In genomic region chr2:105924932-105925331, GRCh38 we compare ENCODE assay signal across 23 cellular contexts.
"Had no signal": no experiment of that assay in that cellular context is flagged by ENCODE, and none has a peak within 500 bp of the region (broad histone marks: within the 10 kb centered on the region; RNA-seq: fewer than 3 reads in every experiment).

No MANE protein-coding gene starts in this region.

- DNase-seq: activated CD4-positive, alpha-beta T cell treated with anti-CD3 and anti-CD28 coated beads for 4 hours; activated CD8-positive, alpha-beta T cell treated with anti-CD3 and anti-CD28 coated beads for 36 hours; activated gamma-delta T cell; activated naive CD4-positive, alpha-beta T cell treated with anti-CD3 and anti-CD28 coated beads for 36 hours; activated naive CD8-positive, alpha-beta T cell treated with anti-CD3 and anti-CD28 coated beads for 36 hours; activated T-cell treated with anti-CD3 and anti-CD28 coated beads for 4 hours; activated T-cell treated with anti-CD3 and anti-CD28 coated beads, Interleukin-2, amount 50 U/mL, for 48 hours; anterior cingulate cortex; NCI-H1930; NCI-H2171 treated with DMSO at 0.1 percent for 48 hours; NCI-H226; NCI-H526; NK-92 treated with Interleukin-12 subunit alpha and Interleukin-12 subunit beta, amount 100 ng/mL, for 24 hours; OCI-M1; Right ventricle myocardium superior had no signal

- H3K27me3 Mint-ChIP-seq: activated CD8-positive, alpha-beta T cell treated with anti-CD3 and anti-CD28 coated beads for 36 hours; activated naive CD8-positive, alpha-beta T cell treated with anti-CD3 and anti-CD28 coated beads for 36 hours; activated T-helper 17 cell treated with anti-CD3 and anti-CD28 coated beads, Interleukin-2, amount 50 U/mL, for 72 hours had no signal

- H3K9me3 ChIP-seq: SK-N-SH had no signal

- ATAC-seq: activated CD4-positive, CD25-positive, alpha-beta regulatory T cell treated with anti-CD3 and anti-CD28 coated beads, Interleukin-2, amount 50 U/mL, for 24 hours; activated CD8-positive, alpha-beta T cell treated with anti-CD3 and anti-CD28 coated beads for 36 hours; activated T-helper 17 cell treated with anti-CD3 and anti-CD28 coated beads, Interleukin-2, amount 50 U/mL, for 72 hours; Panc1 had no signal

- H3K27ac Mint-ChIP-seq: activated CD8-positive, alpha-beta T cell treated with anti-CD3 and anti-CD28 coated beads for 36 hours; activated naive CD4-positive, alpha-beta T cell treated with anti-CD3 and anti-CD28 coated beads for 36 hours; activated naive CD8-positive, alpha-beta T cell treated with anti-CD3 and anti-CD28 coated beads for 36 hours; activated T-helper 17 cell treated with anti-CD3 and anti-CD28 coated beads, Interleukin-2, amount 50 U/mL, for 72 hours had no signal

- H3K27ac ChIP-seq: adrenal gland, KMS-11, RWPE1, SJCRH30 had no signal

- H3K4me1 ChIP-seq: adrenal gland had no signal

- H3K4me3 ChIP-seq: adrenal gland, SJCRH30 had no signal

- H3K4me3 Mint-ChIP-seq: activated CD8-positive, alpha-beta T cell treated with anti-CD3 and anti-CD28 coated beads for 36 hours; activated naive CD4-positive, alpha-beta T cell treated with anti-CD3 and anti-CD28 coated beads for 36 hours; activated naive CD8-positive, alpha-beta T cell treated with anti-CD3 and anti-CD28 coated beads for 36 hours; activated T-helper 17 cell treated with anti-CD3 and anti-CD28 coated beads, Interleukin-2, amount 50 U/mL, for 72 hours had no signal

- H3K36me3 ChIP-seq: adrenal gland, SJCRH30 had no signal

- H3K27me3 ChIP-seq: adrenal gland, SJCRH30 had no signal
